ENCODE assay signal across 8 cellular contexts in genomic region chr1:16206547-16207317, GRCh38. TPM values are rescaled to one million over a fixed set of nuclear protein-coding genes. Genes with fewer than 3 reads are reported as not detected.
DNase-seq lines count a peak whose midpoint lies in the region; ATAC-seq lines count a peak whose summit lies in the region.

No MANE protein-coding gene starts in this region.

- ATAC-seq in GM19025 (IDR thresholded peaks at IDR 0.05; ENCODE audit: low read depth, unreplicated experiment) (peak; percentile 57), HG03196 (IDR thresholded peaks at IDR 0.05; ENCODE audit: unreplicated experiment) (peak; percentile 61)

- DNase-seq in AG08396 (ENCODE audit: low spot score), result peak; percentile 96
- peak; percentile 97 for DNase-seq in NCI-H345 treated with DMSO at 0.1 percent for 48 hours (lab: John Stamatoyannopoulos, UW; ENCODE audit: unreplicated experiment)
- peak; percentile 90 for DNase-seq in activated CD4-positive, CD25-positive, alpha-beta regulatory T cell treated with anti-CD3 and anti-CD28 coated beads, Interleukin-2, amount 50 U/mL, for 72 hours
- peak; percentile 93 for DNase-seq in cerebellum (ENCODE audit: low spot score)
- peak; percentile 98 for DNase-seq in kidney tubule cell (ENCODE audit: low spot score)
- DNase-seq in stimulated activated CD4-positive, alpha-beta T cell treated with anti-CD3 and anti-CD28 coated beads, Interleukin-15, amount 100 ng/mL, for 48 hours (ENCODE audit: low read depth in 2 of 2), result peak; percentile 91 to 93

RNA-seq across cellular contexts. Expression of gene ARHGEF19, which starts 5.7 kb away (rescaled TPM):
- 0.64 TPM for total RNA-seq in cerebellum

RNA-seq across cellular contexts. Expression of gene CPLANE2, which starts 30.3 kb away (rescaled TPM):
- total RNA-seq in cerebellum, result 10.1 TPM

RNA-seq across cellular contexts. Expression of gene EPHA2, which starts 50.9 kb away (rescaled TPM):
- 2.3 TPM for total RNA-seq in cerebellum

Comparison
In these comparisons a context has a peak if more than half of its experiments do, and no peak if none do; other contexts are left out.
1. Peak in every context shown above with its lines: DNase-seq and ATAC-seq.